Comparison of ENCODE assay signal across 14 cellular contexts in genomic region chr2:108403494-108403893, GRCh38. TPM values are rescaled to one million over a fixed set of nuclear protein-coding genes. Genes with fewer than 3 reads are reported as not detected.
DNase-seq lines count a peak whose midpoint lies in the region; ATAC-seq, FAIRE-seq and TF ChIP-seq lines count a peak whose summit lies in the region.
"Had no signal": no experiment of that assay in that cellular context is flagged by ENCODE, and none has a peak within 500 bp of the region (broad histone marks: within the 10 kb centered on the region; RNA-seq: fewer than 3 reads in every experiment).

No MANE protein-coding gene starts in this region.

- no peak overlapping the region for H3K27ac Mint-ChIP-seq in activated naive CD4-positive, alpha-beta T cell treated with anti-CD3 and anti-CD28 coated beads, Interleukin-2, amount 10 ng/mL, durations not matched to agents 7 days and 5 days
- H3K27ac Mint-ChIP-seq: CD4-positive, CD25-positive, alpha-beta regulatory T cell had no signal

- H3K4ac ChIP-seq in IMR-90 (ENCODE audit: low read depth, low read length): peak overlapping the region; percentile 55; the same call in 1 of the 2 replicates

- H3K4me2 ChIP-seq in IMR-90 (ENCODE audit: low read depth, low read length): 0 out of 2 replicates have a peak overlapping the region, but pooled peaks have one; percentile 25

- no peak overlapping the region for H2BK5ac ChIP-seq in IMR-90 (ENCODE audit: low read depth, low read length, poor library complexity, severe bottlenecking)

- H3K4me3 ChIP-seq in IMR-90 (ENCODE audit: insufficient read depth, low read depth, low read length) (no peak overlapping the region), kidney (ENCODE audit: low read length in 2 of 2) (no peak overlapping the region)
- H3K4me3 ChIP-seq: heart right ventricle, pancreas, stomach had no signal

- H3K9ac ChIP-seq in IMR-90 (ENCODE audit: low read depth, low read length) (no peak overlapping the region), kidney (ENCODE audit: low read length in 2 of 2) (no peak overlapping the region)

- peaks cover 23% of the 10 kb centered on the region for H3K9me3 Mint-ChIP-seq in activated naive CD4-positive, alpha-beta T cell treated with anti-CD3 and anti-CD28 coated beads, Interleukin-2, amount 10 ng/mL, durations not matched to agents 7 days and 5 days

- TF ChIP-seq POLR2A in IMR-90 (IDR thresholded peaks at IDR 0.05; ENCODE audit: low read depth, low read length): no peak

- no TSS peak for BruUV-seq in IMR-90 (replicated peaks; lab: Mats Ljungman, UMichigan)

- 0 out of 2 replicates have a peak overlapping the region, but pooled peaks have one; percentile 37 for H2AK5ac ChIP-seq in IMR-90 (ENCODE audit: low read depth, low read length)

- TF ChIP-seq RAD21 in IMR-90 (IDR thresholded peaks at IDR 0.05; ENCODE audit: low read length): no peak

- H2BK15ac ChIP-seq in IMR-90 (ENCODE audit: low read depth, low read length): peak overlapping the region; percentile 34; the same call in 2 of the 3 replicates

- H3K27me3 ChIP-seq in IMR-90 (ENCODE audit: control insufficient read depth, insufficient read depth, low read length): no peaks in the 10 kb centered on the region
- H3K27me3 ChIP-seq: heart right ventricle, pancreas, stomach had no signal

- H3K56ac ChIP-seq in IMR-90 (ENCODE audit: extremely low read depth, insufficient read depth, low read length): no peak overlapping the region

- no peak overlapping the region for H3K27ac ChIP-seq in IMR-90 (ENCODE audit: insufficient read depth, low read length)
- H3K27ac ChIP-seq in kidney (ENCODE audit: low read depth in 2 of 2, low read length in 2 of 2): no peak overlapping the region
- H3K27ac ChIP-seq: heart right ventricle, pancreas, stomach, VCaP had no signal

- H2AK9ac ChIP-seq in IMR-90 (replicated peaks; ENCODE audit: low read depth, low read length, poor library complexity): no peak overlapping the region

- CTCF ChIA-PET in IMR-90 (lab: Yijun Ruan, JAX): no interaction called here
- CTCF ChIA-PET in activated naive CD4-positive, alpha-beta T cell treated with anti-CD3 and anti-CD28 coated beads, Interleukin-2, amount 10 ng/mL, durations not matched to agents 7 days and 5 days (lab: Charles Lee): interaction anchor here (1.0 kb wide), 1 partner anchor 181 kb away, joined by 3 read pairs; no protein-coding TSS in a partner anchor

- DNase-seq in Caki2 (ENCODE audit: low read depth): peak; percentile 43
- peak; percentile 73 for DNase-seq in IMR-90
- DNase-seq in mucosa of gallbladder (ENCODE audit: low spot score): peak; percentile 37
- DNase-seq in HPDE6-E6E7 (ENCODE audit: extremely low spot score): no peak
- no peak for DNase-seq in activated naive CD4-positive, alpha-beta T cell treated with anti-CD3 and anti-CD28 coated beads, Interleukin-2, amount 10 ng/mL, durations not matched to agents 7 days and 5 days
- DNase-seq in kidney: no peak
- DNase-seq: CD4-positive, CD25-positive, alpha-beta regulatory T cell; heart right ventricle; NCI-H526; pancreas; stomach had no signal

- in situ Hi-C loops in Caki2 (cut with HindIII; ENCODE audit: low pct_unique_long_range_greater_than_20kb, low sequenced_read_pairs): no loop called here
- in situ Hi-C loops in IMR-90 (cut with MboI; ENCODE audit: low sequenced_read_pairs): no loop called here

- H4K20me1 ChIP-seq in IMR-90 (ENCODE audit: insufficient read depth, low read length): no peaks in the 10 kb centered on the region

- no peak overlapping the region for H4K5ac ChIP-seq in IMR-90 (ENCODE audit: low read depth, low read length)

- dilution Hi-C loops in IMR-90 (cut with HindIII; ENCODE audit: low sequenced_read_pairs, unreplicated experiment): no loop called here

- peak; percentile 92 for ATAC-seq in IMR-90 (ENCODE audit: low read depth)
- ATAC-seq in GM18907 (IDR thresholded peaks at IDR 0.05; ENCODE audit: unreplicated experiment): no peak
- ATAC-seq: heart right ventricle, pancreas had no signal

- H2BK120ac ChIP-seq in IMR-90 (ENCODE audit: low read depth, low read length): peak overlapping the region; percentile 70; the same call in 1 of the 2 replicates

- no peaks in the 10 kb centered on the region for H3K36me3 ChIP-seq in IMR-90 (ENCODE audit: control insufficient read depth, insufficient read depth, low read length)
- H3K36me3 ChIP-seq in kidney (ENCODE audit: control insufficient read depth in 1 of 2, insufficient read depth in 2 of 2, low read length in 2 of 2): no peaks in the 10 kb centered on the region
- H3K36me3 ChIP-seq: heart right ventricle, pancreas, stomach had no signal

- H4K8ac ChIP-seq in IMR-90 (ENCODE audit: low read depth in 2 of 2, low read length in 2 of 2): peak overlapping the region in 1 of 2 experiments; percentile 66; a peak in 2 of 4 replicates

- POLR2A ChIA-PET in IMR-90 (lab: Charles Lee; ENCODE audit: unreplicated experiment): no interaction called here

- 0% methylated on average over 2 of the region's 7 CpGs; no CpG with 5 or more reads in 1 of the 2 experiments for WGBS in IMR-90 (ENCODE audit: extremely low coverage in 2 of 2, insufficient read length in 1 of 2), 2 experiments

- H3K79me1 ChIP-seq in IMR-90 (ENCODE audit: low read depth in 1 of 2, low read length in 2 of 2): no peaks in the 10 kb centered on the region

- H3K4me1 ChIP-seq in IMR-90 (ENCODE audit: control insufficient read depth, insufficient read depth, low read length) (peaks cover 4% of the 10 kb centered on the region; the same call in 1 of the 2 replicates), kidney (ENCODE audit: control insufficient read depth in 1 of 2, insufficient read depth in 1 of 2, low read depth in 1 of 2, low read length in 2 of 2) (no peaks in the 10 kb centered on the region)
- H3K4me1 ChIP-seq: heart right ventricle, pancreas, stomach had no signal

- H3K9me3 ChIP-seq in IMR-90 (ENCODE audit: control insufficient read depth, insufficient read depth, low read length): peaks cover 23% of the 10 kb centered on the region
- H3K9me3 ChIP-seq in kidney (ENCODE audit: control insufficient read depth in 1 of 2, low read length in 2 of 2): peaks cover 5 to 27% of the 10 kb centered on the region in 2 donors
- H3K9me3 ChIP-seq: pancreas had no signal

- H3K4me1 Mint-ChIP-seq in activated naive CD4-positive, alpha-beta T cell treated with anti-CD3 and anti-CD28 coated beads, Interleukin-2, amount 10 ng/mL, durations not matched to agents 7 days and 5 days: no peaks in the 10 kb centered on the region
- H3K4me1 Mint-ChIP-seq: CD4-positive, CD25-positive, alpha-beta regulatory T cell had no signal

- no peak overlapping the region for H3K4me3 Mint-ChIP-seq in activated naive CD4-positive, alpha-beta T cell treated with anti-CD3 and anti-CD28 coated beads, Interleukin-2, amount 10 ng/mL, durations not matched to agents 7 days and 5 days
- H3K4me3 Mint-ChIP-seq: CD4-positive, CD25-positive, alpha-beta regulatory T cell had no signal

- no peaks in the 10 kb centered on the region for H3K36me3 Mint-ChIP-seq in activated naive CD4-positive, alpha-beta T cell treated with anti-CD3 and anti-CD28 coated beads, Interleukin-2, amount 10 ng/mL, durations not matched to agents 7 days and 5 days

- intact Hi-C loops in IMR-90 (cut with micrococcal nuclease): no loop called here
- intact Hi-C loops in kidney (cut with DNase I): no loop called here

- H3K9me1 ChIP-seq in IMR-90 (ENCODE audit: insufficient read depth, low read length): peaks cover 4% of the 10 kb centered on the region; the same call in 1 of the 2 replicates

- TF ChIP-seq CTCF in IMR-90 (conservative IDR thresholded peaks at IDR 0.05; ENCODE audit: low read depth, low read length): no peak
- no peak for TF ChIP-seq CTCF in kidney (IDR thresholded peaks at IDR 0.05; ENCODE audit: borderline replicate concordance, extremely low read depth, insufficient read depth)

- H3K27me3 Mint-ChIP-seq in activated naive CD4-positive, alpha-beta T cell treated with anti-CD3 and anti-CD28 coated beads, Interleukin-2, amount 10 ng/mL, durations not matched to agents 7 days and 5 days: no peaks in the 10 kb centered on the region

- H3K23ac ChIP-seq in IMR-90 (ENCODE audit: low read depth, low read length): peak overlapping the region; percentile 39; the same call in 1 of the 2 replicates

- peak overlapping the region; percentile 79; the same call in 1 of the 2 replicates for H3K18ac ChIP-seq in IMR-90 (ENCODE audit: low read depth, low read length)

- H2BK20ac ChIP-seq in IMR-90 (ENCODE audit: low read depth, low read length): peak overlapping the region; percentile 80; the same call in 1 of the 2 replicates

- FAIRE-seq in endometrium (lab: Jason Lieb, UNC) (peak; percentile 96), kidney (lab: Jason Lieb, UNC) (no peak)
- FAIRE-seq: pancreas had no signal

- peak overlapping the region; percentile 69 for H2AFZ ChIP-seq in IMR-90 (replicated peaks; ENCODE audit: low read length, poor library complexity)

- H3K14ac ChIP-seq in IMR-90 (replicated peaks; ENCODE audit: low read depth, low read length): peak overlapping the region; percentile 64

- H4K91ac ChIP-seq in IMR-90 (ENCODE audit: insufficient read depth, low read depth, low read length): peak overlapping the region; percentile 43

TF ChIP-seq in IMR-90, 13 proteins besides CTCF, POLR2A, EP300 and RAD21:
- TF ChIP-seq CEBPB (IDR thresholded peaks at IDR 0.05; ENCODE audit: low read depth, low read length): peak; percentile 67
- peak; percentile 18 for TF ChIP-seq RCOR1 (IDR thresholded peaks at IDR 0.05; ENCODE audit: insufficient replicate concordance, low read length)
- TF ChIP-seq NFE2L2 (IDR thresholded peaks at IDR 0.05; ENCODE audit: low read depth, low read length): no peak
- TF ChIP-seq CHD1 (IDR thresholded peaks at IDR 0.05; ENCODE audit: low read depth, low read length): no peak
- TF ChIP-seq FOS (IDR thresholded peaks at IDR 0.05; ENCODE audit: low read depth, low read length): peak; percentile 48

RNA-seq across cellular contexts. Expression of gene SULT1C4, which starts 25.7 kb away (rescaled TPM):
- 5.1 and 7.5 TPM in 2 replicates for total RNA-seq in Caki2 (2014; rRNA removed; shearing (Covaris generic); ENCODE audit: low replicate concordance)
- total RNA-seq in IMR-90 (2012; rRNA removed): 0.36 and 0.56 TPM in 2 replicates
- 0.27 and 0.50 TPM in 2 replicates for polyA plus RNA-seq in IMR-90 (2012; rRNA removed)
- polyA plus RNA-seq in IMR-90 (2012; cell fraction: cytosol; rRNA removed): 0.26 and 0.49 TPM in 2 replicates
- polyA plus RNA-seq in IMR-90 (2012; cell fraction: nucleus; rRNA removed; ENCODE audit: low replicate concordance): 0.35 and 1.9 TPM in 2 replicates
- total RNA-seq in mucosa of gallbladder: 117 TPM
- total RNA-seq in kidney: 24.7 TPM
- polyA plus RNA-seq in kidney (ENCODE audit: insufficient read depth, low read depth, low replicate concordance): 7.1 TPM
- polyA plus RNA-seq: CD4-positive, CD25-positive, alpha-beta regulatory T cell had no signal

RNA-seq across cellular contexts. Expression of gene GCC2, which starts 45.5 kb away (rescaled TPM):
- total RNA-seq in Caki2 (2014; rRNA removed; shearing (Covaris generic); ENCODE audit: low replicate concordance): 12.0 and 18.0 TPM in 2 replicates
- total RNA-seq in IMR-90 (2012; rRNA removed): 8.6 and 16.7 TPM in 2 replicates
- polyA plus RNA-seq in IMR-90 (2012; rRNA removed): 4.9 and 6.4 TPM in 2 replicates
- 0.88 and 0.95 TPM in 2 replicates for polyA plus RNA-seq in IMR-90 (2012; cell fraction: cytosol; rRNA removed)
- polyA plus RNA-seq in IMR-90 (2012; cell fraction: nucleus; rRNA removed; ENCODE audit: low replicate concordance): 1.1 and 13.4 TPM in 2 replicates
- total RNA-seq in mucosa of gallbladder: 85.7 TPM
- 74.5 TPM for total RNA-seq in kidney
- polyA plus RNA-seq in kidney (ENCODE audit: insufficient read depth, low read depth, low replicate concordance): 9.5 TPM

Comparison
In these comparisons a context has a peak if more than half of its experiments do, and no peak if none do; other contexts are left out.
1. DNase-seq: peak in Caki2 (single experiment), IMR-90 (single experiment) and mucosa of gallbladder (single experiment); none in HPDE6-E6E7 (single experiment), activated naive CD4-positive, alpha-beta T cell treated with anti-CD3 and anti-CD28 coated beads, Interleukin-2, amount 10 ng/mL, durations not matched to agents 7 days and 5 days (single experiment) and kidney (single experiment).